Comparison of ENCODE assay signal across 16 cellular contexts in genomic region chr5:164048527-164048926, GRCh38.
DNase-seq lines count a peak whose midpoint lies in the region; ATAC-seq and TF ChIP-seq lines count a peak whose summit lies in the region.
"Had no signal": no experiment of that assay in that cellular context is flagged by ENCODE, and none has a peak within 500 bp of the region (broad histone marks: within the 10 kb centered on the region; RNA-seq: fewer than 3 reads in every experiment).

No MANE protein-coding gene starts in this region.

- H3K4me3 Mint-ChIP-seq in CD4-positive, alpha-beta T cell: no peak overlapping the region
- no peak overlapping the region for H3K4me3 Mint-ChIP-seq in activated T-helper 2 cell treated with anti-CD3 and anti-CD28 coated beads, Interferon-gamma antibody, Interleukin-2, Interleukin-4, amounts not matched to agents 10 μg/mL and 5 μg/mL and 100 μg/mL, durations not matched to agents 14 hours and 24 hours and 36 hours (ENCODE audit: low read depth)
- H3K4me3 Mint-ChIP-seq: activated CD4-positive, alpha-beta memory T cell treated with anti-CD3 and anti-CD28 coated beads for 36 hours; B cell; memory B cell; stimulated activated naive CD8-positive, alpha-beta T cell treated with anti-CD3 and anti-CD28 coated beads, Interleukin-15, amount 100 ng/mL, for 72 hours; T-helper 17 cell had no signal

- H3K27me3 ChIP-seq in A673 (replicated peaks; ENCODE audit: insufficient read depth, low read depth, low read length, poor library complexity): peaks cover 11% of the 10 kb centered on the region
- no peaks in the 10 kb centered on the region for H3K27me3 ChIP-seq in hepatocyte
- no peaks in the 10 kb centered on the region for H3K27me3 ChIP-seq in CD4-positive, alpha-beta T cell (ENCODE audit: control insufficient read depth, insufficient read depth, low read length)
- H3K27me3 ChIP-seq: colonic mucosa had no signal

- CTCF ChIA-PET in A673 (lab: Charles Lee): no interaction called here
- CTCF ChIA-PET in CD4-positive, alpha-beta T cell (lab: Charles Lee): no interaction called here

- H3K4me1 ChIP-seq in A673 (ENCODE audit: insufficient read depth, low read length, poor library complexity, severe bottlenecking): no peaks in the 10 kb centered on the region
- H3K4me1 ChIP-seq in hepatocyte (ENCODE audit: insufficient read depth): no peaks in the 10 kb centered on the region
- H3K4me1 ChIP-seq: colonic mucosa had no signal

- H3K27me3 Mint-ChIP-seq in CD4-positive, alpha-beta T cell: no peaks in the 10 kb centered on the region
- no peaks in the 10 kb centered on the region for H3K27me3 Mint-ChIP-seq in activated T-helper 2 cell treated with anti-CD3 and anti-CD28 coated beads, Interferon-gamma antibody, Interleukin-2, Interleukin-4, amounts not matched to agents 10 μg/mL and 5 μg/mL and 100 μg/mL, durations not matched to agents 14 hours and 24 hours and 36 hours (ENCODE audit: low read depth)
- H3K27me3 Mint-ChIP-seq: activated CD4-positive, alpha-beta memory T cell treated with anti-CD3 and anti-CD28 coated beads for 36 hours; stimulated activated naive CD8-positive, alpha-beta T cell treated with anti-CD3 and anti-CD28 coated beads, Interleukin-15, amount 100 ng/mL, for 72 hours; T-helper 17 cell had no signal

- no peak overlapping the region for H3K27ac Mint-ChIP-seq in CD4-positive, alpha-beta T cell
- H3K27ac Mint-ChIP-seq in activated T-helper 2 cell treated with anti-CD3 and anti-CD28 coated beads, Interferon-gamma antibody, Interleukin-2, Interleukin-4, amounts not matched to agents 10 μg/mL and 5 μg/mL and 100 μg/mL, durations not matched to agents 14 hours and 24 hours and 36 hours: no peak overlapping the region
- H3K27ac Mint-ChIP-seq: activated CD4-positive, alpha-beta memory T cell treated with anti-CD3 and anti-CD28 coated beads for 36 hours; B cell; memory B cell; stimulated activated naive CD8-positive, alpha-beta T cell treated with anti-CD3 and anti-CD28 coated beads, Interleukin-15, amount 100 ng/mL, for 72 hours; T-helper 17 cell had no signal

- no peaks in the 10 kb centered on the region for H3K4me1 Mint-ChIP-seq in CD4-positive, alpha-beta T cell (ENCODE audit: low read depth)
- H3K4me1 Mint-ChIP-seq in activated T-helper 2 cell treated with anti-CD3 and anti-CD28 coated beads, Interferon-gamma antibody, Interleukin-2, Interleukin-4, amounts not matched to agents 10 μg/mL and 5 μg/mL and 100 μg/mL, durations not matched to agents 14 hours and 24 hours and 36 hours (ENCODE audit: low read depth): no peaks in the 10 kb centered on the region
- H3K4me1 Mint-ChIP-seq: B cell; memory B cell; stimulated activated naive CD8-positive, alpha-beta T cell treated with anti-CD3 and anti-CD28 coated beads, Interleukin-15, amount 100 ng/mL, for 72 hours; T-helper 17 cell had no signal

- peaks cover 3% of the 10 kb centered on the region for H3K9me3 Mint-ChIP-seq in CD4-positive, alpha-beta T cell
- H3K9me3 Mint-ChIP-seq in activated T-helper 2 cell treated with anti-CD3 and anti-CD28 coated beads, Interferon-gamma antibody, Interleukin-2, Interleukin-4, amounts not matched to agents 10 μg/mL and 5 μg/mL and 100 μg/mL, durations not matched to agents 14 hours and 24 hours and 36 hours: no peaks in the 10 kb centered on the region
- H3K9me3 Mint-ChIP-seq: memory B cell had no signal

- DNase-seq in A673 (ENCODE audit: low spot score): no peak
- peak; percentile 19 for DNase-seq in LHCN-M2 (ENCODE audit: low read depth)
- DNase-seq in amniotic epithelial cell (ENCODE audit: low read depth): peak; percentile 26
- DNase-seq in hepatocyte (ENCODE audit: low spot score): no peak
- no peak for DNase-seq in lower leg skin (ENCODE audit: low spot score in 2 of 2)
- DNase-seq in CD4-positive, alpha-beta T cell: no peak
- no peak for DNase-seq in activated T-helper 2 cell treated with anti-CD3 and anti-CD28 coated beads, Interferon-gamma antibody, Interleukin-2, Interleukin-4, amounts not matched to agents 10 μg/mL and 5 μg/mL and 100 μg/mL, durations not matched to agents 14 hours and 24 hours and 36 hours (ENCODE audit: low spot score)
- DNase-seq: activated CD4-positive, alpha-beta memory T cell treated with anti-CD3 and anti-CD28 coated beads for 36 hours; activated naive CD4-positive, alpha-beta T cell; colonic mucosa; NCI-H187 treated with DMSO at 0.1 percent for 48 hours; stimulated activated naive CD8-positive, alpha-beta T cell treated with anti-CD3 and anti-CD28 coated beads, Interleukin-15, amount 100 ng/mL, for 72 hours; T-helper 17 cell had no signal

- no peaks in the 10 kb centered on the region for H4K20me1 ChIP-seq in hepatocyte (ENCODE audit: insufficient read depth, poor library complexity, severe bottlenecking)

- no peaks in the 10 kb centered on the region for H3K79me2 ChIP-seq in hepatocyte

- WGBS in hepatocyte (ENCODE audit: low lambda C conversion rate, missing lambda C conversion rate): 46% methylated on average over 1 of the region's 1 CpG
- 42 to 48% methylated on average over 1 of the region's 1 CpG for WGBS in lower leg skin, 2 donors

- no peaks in the 10 kb centered on the region for H3K9me2 ChIP-seq in hepatocyte (replicated peaks; ENCODE audit: insufficient read depth)

- H3K36me3 ChIP-seq in A673 (ENCODE audit: insufficient read depth, low read length, poor library complexity, severe bottlenecking): no peaks in the 10 kb centered on the region
- H3K36me3 ChIP-seq in hepatocyte (replicated peaks; ENCODE audit: insufficient read depth, low read depth): no peaks in the 10 kb centered on the region
- H3K36me3 ChIP-seq: colonic mucosa had no signal

- TF ChIP-seq CTCF in A673 (conservative IDR thresholded peaks at IDR 0.05; ENCODE audit: low read depth, low read length): 0 out of 2 replicates have a peak, but pooled peaks have one; percentile 23
- TF ChIP-seq CTCF in hepatocyte (IDR thresholded peaks at IDR 0.05; ENCODE audit: poor library complexity): peak; percentile 57
- no peak for TF ChIP-seq CTCF in lower leg skin (IDR thresholded peaks at IDR 0.05)
- no peak for TF ChIP-seq CTCF in CD4-positive, alpha-beta T cell (IDR thresholded peaks at IDR 0.05)

- no peak for TF ChIP-seq POLR2A in lower leg skin (IDR thresholded peaks at IDR 0.05)

- ATAC-seq in CD4-positive, alpha-beta T cell (ENCODE audit: poor library complexity): no peak
- ATAC-seq in HG02938 (IDR thresholded peaks at IDR 0.05; ENCODE audit: unreplicated experiment): no peak
- ATAC-seq: stimulated activated naive CD8-positive, alpha-beta T cell treated with anti-CD3 and anti-CD28 coated beads, Interleukin-15, amount 100 ng/mL, for 72 hours; T-helper 17 cell had no signal

- intact Hi-C loops in A673 (cut with micrococcal nuclease; ENCODE audit: unreplicated experiment): no loop called here
- intact Hi-C loops in lower leg skin (cut with DNase I; ENCODE audit: low total_unique reads): no loop called here
- intact Hi-C loops in CD4-positive, alpha-beta T cell (cut with DNase I, micrococcal nuclease): no loop called here
- intact Hi-C loops in activated T-helper 2 cell treated with anti-CD3 and anti-CD28 coated beads, Interferon-gamma antibody, Interleukin-2, Interleukin-4, amounts not matched to agents 10 μg/mL and 5 μg/mL and 100 μg/mL, durations not matched to agents 14 hours and 24 hours and 36 hours (cut with micrococcal nuclease): no loop called here

- no peak overlapping the region for H3K4me2 ChIP-seq in hepatocyte

- H3K36me3 Mint-ChIP-seq in CD4-positive, alpha-beta T cell (ENCODE audit: low read depth): no peaks in the 10 kb centered on the region
- H3K36me3 Mint-ChIP-seq in activated T-helper 2 cell treated with anti-CD3 and anti-CD28 coated beads, Interferon-gamma antibody, Interleukin-2, Interleukin-4, amounts not matched to agents 10 μg/mL and 5 μg/mL and 100 μg/mL, durations not matched to agents 14 hours and 24 hours and 36 hours (ENCODE audit: low read depth): no peaks in the 10 kb centered on the region
- H3K36me3 Mint-ChIP-seq: activated CD4-positive, alpha-beta memory T cell treated with anti-CD3 and anti-CD28 coated beads for 36 hours; memory B cell had no signal

- POLR2A ChIA-PET in A673 (lab: Charles Lee; ENCODE audit: low non-redundant PET): no interaction called here
- POLR2A ChIA-PET in CD4-positive, alpha-beta T cell (lab: Charles Lee): no interaction called here

- H3K9me3 ChIP-seq in A673 (ENCODE audit: low read depth, low read length, poor library complexity, severe bottlenecking) (no peaks in the 10 kb centered on the region), hepatocyte (ENCODE audit: low read depth) (no peaks in the 10 kb centered on the region)
- no peaks in the 10 kb centered on the region for H3K9me3 ChIP-seq in CD4-positive, alpha-beta T cell (ENCODE audit: control insufficient read depth, low read length)
- H3K9me3 ChIP-seq: colonic mucosa had no signal

- no TSS peak for BruUV-seq in A673 (replicated peaks; lab: Mats Ljungman, UMichigan)

- H3K4me3 ChIP-seq in A673 (ENCODE audit: low read depth, low read length, poor library complexity, severe bottlenecking) (no peak overlapping the region), hepatocyte (no peak overlapping the region), lower leg skin (ENCODE audit: low read depth, poor library complexity, severe bottlenecking) (no peak overlapping the region)
- H3K4me3 ChIP-seq: colonic mucosa had no signal

- H3K27ac ChIP-seq in A673 (ENCODE audit: low read depth, low read length, poor library complexity, severe bottlenecking) (no peak overlapping the region), hepatocyte (no peak overlapping the region)
- no peak overlapping the region for H3K27ac ChIP-seq in CD4-positive, alpha-beta T cell (ENCODE audit: low read depth, low read length)
- H3K27ac ChIP-seq: colonic mucosa had no signal

- H2AFZ ChIP-seq in hepatocyte: no peak overlapping the region

Comparison
In these comparisons a context has a peak if more than half of its experiments do, and no peak if none do; other contexts are left out.
1. DNase-seq: peak in LHCN-M2 (single experiment) and amniotic epithelial cell (single experiment); none in A673 (single experiment), hepatocyte (single experiment), lower leg skin (0 of 2), CD4-positive, alpha-beta T cell (0 of 10) and activated T-helper 2 cell treated with anti-CD3 and anti-CD28 coated beads, Interferon-gamma antibody, Interleukin-2, Interleukin-4, amounts not matched to agents 10 μg/mL and 5 μg/mL and 100 μg/mL, durations not matched to agents 14 hours and 24 hours and 36 hours (single experiment).
2. CTCF ChIP-seq: peak in A673 (single experiment) and hepatocyte (single experiment); none in lower leg skin (0 of 3) and CD4-positive, alpha-beta T cell (single experiment).